Comparison of ENCODE assay signal across 1 cellular context in the genomic region with DNA sequence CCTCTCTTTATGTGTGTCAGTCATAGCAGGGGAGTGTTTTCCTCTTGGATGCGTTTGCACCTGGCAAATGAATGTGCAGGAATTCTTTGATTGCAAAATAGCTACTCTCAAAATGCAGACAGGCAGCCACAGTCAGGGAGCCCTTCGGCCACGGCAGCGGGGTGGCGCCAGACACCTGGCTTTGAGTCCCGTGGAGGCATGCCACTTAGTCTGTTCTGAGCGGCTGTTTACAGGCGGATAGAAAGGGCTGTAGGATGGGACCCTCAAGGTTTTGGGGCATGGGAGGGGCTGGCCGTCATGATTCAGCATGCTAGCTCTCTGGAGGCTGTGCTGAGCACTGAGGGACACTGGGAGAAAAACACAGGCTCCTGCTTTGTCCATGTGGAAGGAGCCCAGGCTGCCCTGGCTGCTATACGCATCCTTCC.
A peak's percentile ranks its signal among the peaks of the same experiment; 100 is the strongest.
TF ChIP-seq lines count a peak whose summit lies in the region.

No MANE protein-coding gene starts in this region.

TF ChIP-seq in HepG2, 621 proteins besides CTCF, POLR2A, EP300 and RAD21 (continued from another document and continues in another):
- TF ChIP-seq, protein P1, sequence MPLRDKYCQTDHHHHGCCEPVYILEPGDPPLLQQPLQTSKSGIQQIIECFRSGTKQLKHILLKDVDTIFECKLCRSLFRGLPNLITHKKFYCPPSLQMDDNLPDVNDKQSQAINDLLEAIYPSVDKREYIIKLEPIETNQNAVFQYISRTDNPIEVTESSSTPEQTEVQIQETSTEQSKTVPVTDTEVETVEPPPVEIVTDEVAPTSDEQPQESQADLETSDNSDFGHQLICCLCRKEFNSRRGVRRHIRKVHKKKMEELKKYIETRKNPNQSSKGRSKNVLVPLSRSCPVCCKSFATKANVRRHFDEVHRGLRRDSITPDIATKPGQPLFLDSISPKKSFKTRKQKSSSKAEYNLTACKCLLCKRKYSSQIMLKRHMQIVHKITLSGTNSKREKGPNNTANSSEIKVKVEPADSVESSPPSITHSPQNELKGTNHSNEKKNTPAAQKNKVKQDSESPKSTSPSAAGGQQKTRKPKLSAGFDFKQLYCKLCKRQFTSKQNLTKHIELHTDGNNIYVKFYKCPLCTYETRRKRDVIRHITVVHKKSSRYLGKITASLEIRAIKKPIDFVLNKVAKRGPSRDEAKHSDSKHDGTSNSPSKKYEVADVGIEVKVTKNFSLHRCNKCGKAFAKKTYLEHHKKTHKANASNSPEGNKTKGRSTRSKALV (CRISPR knock-in tag; IDR thresholded peaks at IDR 0.05) = no peak
- TF ChIP-seq ZNF605 (CRISPR knock-in tag; IDR thresholded peaks at IDR 0.05) = no peak
- TF ChIP-seq, protein P2, sequence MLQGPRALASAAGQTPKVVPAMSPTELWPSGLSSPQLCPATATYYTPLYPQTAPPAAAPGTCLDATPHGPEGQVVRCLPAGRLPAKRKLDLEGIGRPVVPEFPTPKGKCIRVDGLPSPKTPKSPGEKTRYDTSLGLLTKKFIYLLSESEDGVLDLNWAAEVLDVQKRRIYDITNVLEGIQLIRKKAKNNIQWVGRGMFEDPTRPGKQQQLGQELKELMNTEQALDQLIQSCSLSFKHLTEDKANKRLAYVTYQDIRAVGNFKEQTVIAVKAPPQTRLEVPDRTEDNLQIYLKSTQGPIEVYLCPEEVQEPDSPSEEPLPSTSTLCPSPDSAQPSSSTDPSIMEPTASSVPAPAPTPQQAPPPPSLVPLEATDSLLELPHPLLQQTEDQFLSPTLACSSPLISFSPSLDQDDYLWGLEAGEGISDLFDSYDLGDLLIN (CRISPR knock-in tag; IDR thresholded peaks at IDR 0.05; ENCODE audit: borderline replicate concordance) = no peak
- TF ChIP-seq ZNF552 (CRISPR knock-in tag; IDR thresholded peaks at IDR 0.05; ENCODE audit: borderline replicate concordance) = no peak
- peak; percentile 42; the same call in 1 of the 2 replicates for TF ChIP-seq ERF (CRISPR knock-in tag; IDR thresholded peaks at IDR 0.05)
- TF ChIP-seq MTF1 (CRISPR knock-in tag; IDR thresholded peaks at IDR 0.05) = no peak
- no peak for TF ChIP-seq HMGA1 (CRISPR knock-in tag; conservative IDR thresholded peaks at IDR 0.05)
- no peak for TF ChIP-seq ZFP90 (CRISPR knock-in tag; IDR thresholded peaks at IDR 0.05; ENCODE audit: borderline replicate concordance)
- TF ChIP-seq ZBTB20 (CRISPR knock-in tag; IDR thresholded peaks at IDR 0.05; ENCODE audit: borderline replicate concordance, low read depth) = no peak
- no peak for TF ChIP-seq ARNT2 (CRISPR knock-in tag; IDR thresholded peaks at IDR 0.05; ENCODE audit: low read depth)
- TF ChIP-seq, protein P3, sequence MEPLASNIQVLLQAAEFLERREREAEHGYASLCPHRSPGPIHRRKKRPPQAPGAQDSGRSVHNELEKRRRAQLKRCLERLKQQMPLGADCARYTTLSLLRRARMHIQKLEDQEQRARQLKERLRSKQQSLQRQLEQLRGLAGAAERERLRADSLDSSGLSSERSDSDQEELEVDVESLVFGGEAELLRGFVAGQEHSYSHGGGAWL (CRISPR knock-in tag; IDR thresholded peaks at IDR 0.05) = no peak
- TF ChIP-seq, protein P4, sequence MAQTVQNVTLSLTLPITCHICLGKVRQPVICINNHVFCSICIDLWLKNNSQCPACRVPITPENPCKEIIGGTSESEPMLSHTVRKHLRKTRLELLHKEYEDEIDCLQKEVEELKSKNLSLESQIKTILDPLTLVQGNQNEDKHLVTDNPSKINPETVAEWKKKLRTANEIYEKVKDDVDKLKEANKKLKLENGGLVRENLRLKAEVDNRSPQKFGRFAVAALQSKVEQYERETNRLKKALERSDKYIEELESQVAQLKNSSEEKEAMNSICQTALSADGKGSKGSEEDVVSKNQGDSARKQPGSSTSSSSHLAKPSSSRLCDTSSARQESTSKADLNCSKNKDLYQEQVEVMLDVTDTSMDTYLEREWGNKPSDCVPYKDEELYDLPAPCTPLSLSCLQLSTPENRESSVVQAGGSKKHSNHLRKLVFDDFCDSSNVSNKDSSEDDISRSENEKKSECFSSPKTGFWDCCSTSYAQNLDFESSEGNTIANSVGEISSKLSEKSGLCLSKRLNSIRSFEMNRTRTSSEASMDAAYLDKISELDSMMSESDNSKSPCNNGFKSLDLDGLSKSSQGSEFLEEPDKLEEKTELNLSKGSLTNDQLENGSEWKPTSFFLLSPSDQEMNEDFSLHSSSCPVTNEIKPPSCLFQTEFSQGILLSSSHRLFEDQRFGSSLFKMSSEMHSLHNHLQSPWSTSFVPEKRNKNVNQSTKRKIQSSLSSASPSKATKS (CRISPR knock-in tag; IDR thresholded peaks at IDR 0.05) = no peak
- no peak for TF ChIP-seq GZF1 (CRISPR knock-in tag; IDR thresholded peaks at IDR 0.05)
- no peak for TF ChIP-seq PITX1 (CRISPR knock-in tag; IDR thresholded peaks at IDR 0.05)
- TF ChIP-seq, protein P5, sequence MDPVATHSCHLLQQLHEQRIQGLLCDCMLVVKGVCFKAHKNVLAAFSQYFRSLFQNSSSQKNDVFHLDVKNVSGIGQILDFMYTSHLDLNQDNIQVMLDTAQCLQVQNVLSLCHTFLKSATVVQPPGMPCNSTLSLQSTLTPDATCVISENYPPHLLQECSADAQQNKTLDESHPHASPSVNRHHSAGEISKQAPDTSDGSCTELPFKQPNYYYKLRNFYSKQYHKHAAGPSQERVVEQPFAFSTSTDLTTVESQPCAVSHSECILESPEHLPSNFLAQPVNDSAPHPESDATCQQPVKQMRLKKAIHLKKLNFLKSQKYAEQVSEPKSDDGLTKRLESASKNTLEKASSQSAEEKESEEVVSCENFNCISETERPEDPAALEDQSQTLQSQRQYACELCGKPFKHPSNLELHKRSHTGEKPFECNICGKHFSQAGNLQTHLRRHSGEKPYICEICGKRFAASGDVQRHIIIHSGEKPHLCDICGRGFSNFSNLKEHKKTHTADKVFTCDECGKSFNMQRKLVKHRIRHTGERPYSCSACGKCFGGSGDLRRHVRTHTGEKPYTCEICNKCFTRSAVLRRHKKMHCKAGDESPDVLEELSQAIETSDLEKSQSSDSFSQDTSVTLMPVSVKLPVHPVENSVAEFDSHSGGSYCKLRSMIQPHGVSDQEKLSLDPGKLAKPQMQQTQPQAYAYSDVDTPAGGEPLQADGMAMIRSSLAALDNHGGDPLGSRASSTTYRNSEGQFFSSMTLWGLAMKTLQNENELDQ (CRISPR knock-in tag; IDR thresholded peaks at IDR 0.05; ENCODE audit: borderline replicate concordance) = no peak
- no peak for TF ChIP-seq ZNF225 (CRISPR knock-in tag; IDR thresholded peaks at IDR 0.05)
- TF ChIP-seq ZNF317 (CRISPR knock-in tag; IDR thresholded peaks at IDR 0.05) = no peak
- TF ChIP-seq NFATC3 (CRISPR knock-in tag; IDR thresholded peaks at IDR 0.05) = no peak
- TF ChIP-seq SP4 (CRISPR knock-in tag; IDR thresholded peaks at IDR 0.05) = no peak
- TF ChIP-seq PHF20 (CRISPR knock-in tag; IDR thresholded peaks at IDR 0.05) = no peak
- no peak for TF ChIP-seq ZNF749 (CRISPR knock-in tag; IDR thresholded peaks at IDR 0.05; ENCODE audit: borderline replicate concordance)
- no peak for TF ChIP-seq SP1 (IDR thresholded peaks at IDR 0.05)
- no peak for TF ChIP-seq SP1 (CRISPR knock-in tag; IDR thresholded peaks at IDR 0.05)
- no peak for TF ChIP-seq ELF1 (CRISPR knock-in tag; IDR thresholded peaks at IDR 0.05)
- TF ChIP-seq, protein P6, sequence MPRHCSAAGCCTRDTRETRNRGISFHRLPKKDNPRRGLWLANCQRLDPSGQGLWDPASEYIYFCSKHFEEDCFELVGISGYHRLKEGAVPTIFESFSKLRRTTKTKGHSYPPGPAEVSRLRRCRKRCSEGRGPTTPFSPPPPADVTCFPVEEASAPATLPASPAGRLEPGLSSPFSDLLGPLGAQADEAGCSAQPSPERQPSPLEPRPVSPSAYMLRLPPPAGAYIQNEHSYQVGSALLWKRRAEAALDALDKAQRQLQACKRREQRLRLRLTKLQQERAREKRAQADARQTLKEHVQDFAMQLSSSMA (CRISPR knock-in tag; IDR thresholded peaks at IDR 0.05) = no peak
- TF ChIP-seq, protein P7, sequence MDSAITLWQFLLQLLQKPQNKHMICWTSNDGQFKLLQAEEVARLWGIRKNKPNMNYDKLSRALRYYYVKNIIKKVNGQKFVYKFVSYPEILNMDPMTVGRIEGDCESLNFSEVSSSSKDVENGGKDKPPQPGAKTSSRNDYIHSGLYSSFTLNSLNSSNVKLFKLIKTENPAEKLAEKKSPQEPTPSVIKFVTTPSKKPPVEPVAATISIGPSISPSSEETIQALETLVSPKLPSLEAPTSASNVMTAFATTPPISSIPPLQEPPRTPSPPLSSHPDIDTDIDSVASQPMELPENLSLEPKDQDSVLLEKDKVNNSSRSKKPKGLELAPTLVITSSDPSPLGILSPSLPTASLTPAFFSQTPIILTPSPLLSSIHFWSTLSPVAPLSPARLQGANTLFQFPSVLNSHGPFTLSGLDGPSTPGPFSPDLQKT (CRISPR knock-in tag; IDR thresholded peaks at IDR 0.05; ENCODE audit: borderline replicate concordance) = no peak
- TF ChIP-seq ZBTB7B (CRISPR knock-in tag; IDR thresholded peaks at IDR 0.05) = no peak
- TF ChIP-seq POGZ (CRISPR knock-in tag; IDR thresholded peaks at IDR 0.05) = no peak
- no peak for TF ChIP-seq SOX5 (CRISPR knock-in tag; IDR thresholded peaks at IDR 0.05; ENCODE audit: borderline replicate concordance)
- TF ChIP-seq ZBTB3 (CRISPR knock-in tag; IDR thresholded peaks at IDR 0.05; ENCODE audit: borderline replicate concordance, low read depth) = no peak
- no peak for TF ChIP-seq JDP2 (CRISPR knock-in tag; IDR thresholded peaks at IDR 0.05; ENCODE audit: borderline replicate concordance)
- TF ChIP-seq ZNF337 (CRISPR knock-in tag; IDR thresholded peaks at IDR 0.05; ENCODE audit: borderline replicate concordance, low read depth) = no peak
- TF ChIP-seq RNF2 (conservative IDR thresholded peaks at IDR 0.05; ENCODE audit: low read depth) = no peak
- TF ChIP-seq, protein P8, sequence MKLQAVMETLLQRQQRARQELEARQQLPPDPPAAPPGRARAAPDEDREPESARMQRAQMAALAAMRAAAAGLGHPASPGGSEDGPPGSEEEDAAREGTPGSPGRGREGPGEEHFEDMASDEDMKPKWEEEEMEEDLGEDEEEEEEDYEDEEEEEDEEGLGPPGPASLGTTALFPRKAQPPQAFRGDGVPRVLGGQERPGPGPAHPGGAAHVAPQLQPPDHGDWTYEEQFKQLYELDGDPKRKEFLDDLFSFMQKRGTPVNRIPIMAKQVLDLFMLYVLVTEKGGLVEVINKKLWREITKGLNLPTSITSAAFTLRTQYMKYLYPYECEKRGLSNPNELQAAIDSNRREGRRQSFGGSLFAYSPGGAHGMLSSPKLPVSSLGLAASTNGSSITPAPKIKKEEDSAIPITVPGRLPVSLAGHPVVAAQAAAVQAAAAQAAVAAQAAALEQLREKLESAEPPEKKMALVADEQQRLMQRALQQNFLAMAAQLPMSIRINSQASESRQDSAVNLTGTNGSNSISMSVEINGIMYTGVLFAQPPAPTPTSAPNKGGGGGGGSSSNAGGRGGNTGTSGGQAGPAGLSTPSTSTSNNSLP (IDR thresholded peaks at IDR 0.05; ENCODE audit: low read depth, low read length) = no peak
- no peak for TF ChIP-seq SETDB1 (CRISPR knock-in tag; IDR thresholded peaks at IDR 0.05; ENCODE audit: borderline replicate concordance)
- TF ChIP-seq, protein P9, sequence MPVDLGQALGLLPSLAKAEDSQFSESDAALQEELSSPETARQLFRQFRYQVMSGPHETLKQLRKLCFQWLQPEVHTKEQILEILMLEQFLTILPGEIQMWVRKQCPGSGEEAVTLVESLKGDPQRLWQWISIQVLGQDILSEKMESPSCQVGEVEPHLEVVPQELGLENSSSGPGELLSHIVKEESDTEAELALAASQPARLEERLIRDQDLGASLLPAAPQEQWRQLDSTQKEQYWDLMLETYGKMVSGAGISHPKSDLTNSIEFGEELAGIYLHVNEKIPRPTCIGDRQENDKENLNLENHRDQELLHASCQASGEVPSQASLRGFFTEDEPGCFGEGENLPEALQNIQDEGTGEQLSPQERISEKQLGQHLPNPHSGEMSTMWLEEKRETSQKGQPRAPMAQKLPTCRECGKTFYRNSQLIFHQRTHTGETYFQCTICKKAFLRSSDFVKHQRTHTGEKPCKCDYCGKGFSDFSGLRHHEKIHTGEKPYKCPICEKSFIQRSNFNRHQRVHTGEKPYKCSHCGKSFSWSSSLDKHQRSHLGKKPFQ (CRISPR knock-in tag; IDR thresholded peaks at IDR 0.05; ENCODE audit: insufficient replicate concordance) = no peak
- TF ChIP-seq CBFB (CRISPR knock-in tag; IDR thresholded peaks at IDR 0.05) = 0 out of 2 replicates have a peak, but pooled peaks have one; percentile 49
- no peak for TF ChIP-seq ZNF672 (CRISPR knock-in tag; IDR thresholded peaks at IDR 0.05)
- TF ChIP-seq SMC3 (IDR thresholded peaks at IDR 0.05; ENCODE audit: low read length) = peak; percentile 72
- no peak for TF ChIP-seq ZNF460 (CRISPR knock-in tag; IDR thresholded peaks at IDR 0.05; ENCODE audit: borderline replicate concordance)
- TF ChIP-seq MYC (CRISPR knock-in tag; IDR thresholded peaks at IDR 0.05; ENCODE audit: borderline replicate concordance) = peak; percentile 34; the same call in 1 of the 2 replicates
- TF ChIP-seq, protein P10, sequence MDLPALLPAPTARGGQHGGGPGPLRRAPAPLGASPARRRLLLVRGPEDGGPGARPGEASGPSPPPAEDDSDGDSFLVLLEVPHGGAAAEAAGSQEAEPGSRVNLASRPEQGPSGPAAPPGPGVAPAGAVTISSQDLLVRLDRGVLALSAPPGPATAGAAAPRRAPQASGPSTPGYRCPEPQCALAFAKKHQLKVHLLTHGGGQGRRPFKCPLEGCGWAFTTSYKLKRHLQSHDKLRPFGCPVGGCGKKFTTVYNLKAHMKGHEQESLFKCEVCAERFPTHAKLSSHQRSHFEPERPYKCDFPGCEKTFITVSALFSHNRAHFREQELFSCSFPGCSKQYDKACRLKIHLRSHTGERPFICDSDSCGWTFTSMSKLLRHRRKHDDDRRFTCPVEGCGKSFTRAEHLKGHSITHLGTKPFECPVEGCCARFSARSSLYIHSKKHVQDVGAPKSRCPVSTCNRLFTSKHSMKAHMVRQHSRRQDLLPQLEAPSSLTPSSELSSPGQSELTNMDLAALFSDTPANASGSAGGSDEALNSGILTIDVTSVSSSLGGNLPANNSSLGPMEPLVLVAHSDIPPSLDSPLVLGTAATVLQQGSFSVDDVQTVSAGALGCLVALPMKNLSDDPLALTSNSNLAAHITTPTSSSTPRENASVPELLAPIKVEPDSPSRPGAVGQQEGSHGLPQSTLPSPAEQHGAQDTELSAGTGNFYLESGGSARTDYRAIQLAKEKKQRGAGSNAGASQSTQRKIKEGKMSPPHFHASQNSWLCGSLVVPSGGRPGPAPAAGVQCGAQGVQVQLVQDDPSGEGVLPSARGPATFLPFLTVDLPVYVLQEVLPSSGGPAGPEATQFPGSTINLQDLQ (CRISPR knock-in tag; IDR thresholded peaks at IDR 0.05) = no peak
- TF ChIP-seq ZNF235 (CRISPR knock-in tag; IDR thresholded peaks at IDR 0.05; ENCODE audit: borderline replicate concordance) = no peak
- TF ChIP-seq MIXL1 (CRISPR knock-in tag; IDR thresholded peaks at IDR 0.05) = no peak
- no peak for TF ChIP-seq NR2C2 (CRISPR knock-in tag; IDR thresholded peaks at IDR 0.05; ENCODE audit: borderline replicate concordance)
- TF ChIP-seq, protein P11, sequence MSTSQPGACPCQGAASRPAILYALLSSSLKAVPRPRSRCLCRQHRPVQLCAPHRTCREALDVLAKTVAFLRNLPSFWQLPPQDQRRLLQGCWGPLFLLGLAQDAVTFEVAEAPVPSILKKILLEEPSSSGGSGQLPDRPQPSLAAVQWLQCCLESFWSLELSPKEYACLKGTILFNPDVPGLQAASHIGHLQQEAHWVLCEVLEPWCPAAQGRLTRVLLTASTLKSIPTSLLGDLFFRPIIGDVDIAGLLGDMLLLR (CRISPR knock-in tag; IDR thresholded peaks at IDR 0.05) = no peak
- no peak for TF ChIP-seq MATR3 (CRISPR knock-in tag; IDR thresholded peaks at IDR 0.05)
- TF ChIP-seq SYNCRIP (IDR thresholded peaks at IDR 0.05; ENCODE audit: insufficient read depth, low read depth, low read length) = no peak
